8 cellular contexts compared by ENCODE assay signal in the genomic region with DNA sequence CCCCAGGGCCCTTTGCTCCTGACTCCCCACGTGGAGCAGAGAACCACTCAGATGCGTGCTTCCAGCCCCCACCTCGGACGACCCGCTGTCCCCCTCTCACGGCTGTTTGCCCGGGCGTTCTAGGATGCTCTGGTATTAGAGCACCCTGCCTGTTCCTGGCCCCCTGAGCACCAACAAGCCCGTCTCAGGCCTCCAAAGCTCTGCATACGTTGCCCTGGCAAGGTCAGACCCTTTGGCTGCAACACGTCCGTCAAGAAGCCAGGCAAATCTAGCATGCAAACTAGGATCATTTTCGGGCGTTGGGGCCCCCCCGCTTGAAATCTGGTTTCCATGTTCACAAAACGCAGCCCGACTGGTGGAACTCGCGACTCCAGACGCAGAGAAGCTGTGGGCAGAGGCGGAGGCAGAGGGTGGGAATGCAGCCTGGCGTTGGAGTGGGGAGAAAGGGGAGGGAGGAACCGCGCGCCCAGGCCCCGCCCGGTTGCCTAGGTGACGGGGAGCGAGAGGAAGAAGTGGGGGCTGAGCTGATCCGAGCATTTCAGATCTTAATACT.
DNase-seq lines count a peak whose midpoint lies in the region; ATAC-seq, FAIRE-seq and TF ChIP-seq lines count a peak whose summit lies in the region.

No MANE protein-coding gene starts in this region.

- peaks cover 5% of the 10 kb centered on the region for H3K4me1 Mint-ChIP-seq in memory B cell

- H3K4me3 ChIP-seq in endothelial cell of umbilical vein (replicated peaks in 1 of 3; ENCODE audit: insufficient read depth in 1 of 3, low read depth in 1 of 3, low read length in 3 of 3) = no peak overlapping the region
- H3K4me3 ChIP-seq in thoracic aorta = peak overlapping the region; percentile 71

- peak; percentile 77 for DNase-seq in EL
- peak; percentile 75 for DNase-seq in HT1080 (ENCODE audit: low read depth)
- DNase-seq in RWPE1 (ENCODE audit: low spot score) = peak; percentile 26
- DNase-seq in endothelial cell of umbilical vein (ENCODE audit: low read depth, low spot score) = peak; percentile 39
- peak; percentile 12 to 21 for DNase-seq in memory B cell (ENCODE audit: low spot score in 2 of 2)
- DNase-seq in thoracic aorta (ENCODE audit: low spot score) = peak; percentile 52

- H3K36me3 Mint-ChIP-seq in memory B cell = no peaks in the 10 kb centered on the region

- H3K27me3 Mint-ChIP-seq in memory B cell = peaks cover 20% of the 10 kb centered on the region

- H3K9ac ChIP-seq in endothelial cell of umbilical vein (replicated peaks; ENCODE audit: extremely low read depth, insufficient read depth, low read length) = no peak overlapping the region

- peaks cover 4% of the 10 kb centered on the region for H3K4me1 ChIP-seq in endothelial cell of umbilical vein (ENCODE audit: control insufficient read depth, extremely low read depth, insufficient read depth, low read length)
- H3K4me1 ChIP-seq in thoracic aorta (ENCODE audit: control insufficient read depth in 1 of 2, low read depth in 2 of 2) = peaks cover 2 to 31% of the 10 kb centered on the region in 2 donors

- FAIRE-seq in endothelial cell of umbilical vein (lab: Jason Lieb, UNC) = peak; percentile 35

- peak overlapping the region; percentile 69 for H3K4me3 Mint-ChIP-seq in memory B cell

- H3K27ac Mint-ChIP-seq in memory B cell = no peak overlapping the region

- no peaks in the 10 kb centered on the region for H4K20me1 ChIP-seq in endothelial cell of umbilical vein (replicated peaks; ENCODE audit: control insufficient read depth, extremely low read depth, insufficient read depth, low read length)

- peak overlapping the region; percentile 92 for H2AFZ ChIP-seq in endothelial cell of umbilical vein (ENCODE audit: low read depth, low read length)

- H3K27me3 ChIP-seq in endothelial cell of umbilical vein (ENCODE audit: control insufficient read depth in 2 of 2, insufficient read depth in 2 of 2, low read length in 2 of 2) = peaks cover 9 to 16% of the 10 kb centered on the region in 2 experiments
- H3K27me3 ChIP-seq in thoracic aorta (replicated peaks; ENCODE audit: insufficient read depth) = no peaks in the 10 kb centered on the region

- H3K9me3 ChIP-seq in endothelial cell of umbilical vein (replicated peaks; ENCODE audit: control insufficient read depth, insufficient read depth, low read length) (no peaks in the 10 kb centered on the region), thoracic aorta (no peaks in the 10 kb centered on the region)

- TF ChIP-seq CTCF in RWPE1 (conservative IDR thresholded peaks at IDR 0.05; ENCODE audit: low read depth) (no peak), endothelial cell of umbilical vein (IDR thresholded peaks at IDR 0.05; ENCODE audit: extremely low read depth in 1 of 2, insufficient read depth in 1 of 2, low read depth in 1 of 2, low read length in 2 of 2) (no peak), thoracic aorta (IDR thresholded peaks at IDR 0.05) (no peak)

- intact Hi-C loops in endothelial cell of umbilical vein (cut with micrococcal nuclease) = loop anchor here (10.0 kb wide), 1 partner anchor 187 kb away; no protein-coding TSS in a partner anchor

- H3K27ac ChIP-seq in RWPE1 (peak overlapping the region; percentile 40), endothelial cell of umbilical vein (ENCODE audit: insufficient read depth, low read depth, low read length) (no peak overlapping the region), thoracic aorta (peak overlapping the region in 1 of 2 donors; percentile 21)

- no peaks in the 10 kb centered on the region for H3K9me1 ChIP-seq in endothelial cell of umbilical vein (replicated peaks; ENCODE audit: control insufficient read depth, extremely low read depth, insufficient read depth, low read length)

- POLR2A ChIA-PET in RWPE1 (lab: Yijun Ruan, JAX; ENCODE audit: low non-redundant PET) (interaction anchor here (0.6 kb wide), 1 partner anchor 45 kb away, joined by 3 read pairs; no protein-coding TSS in a partner anchor), endothelial cell of umbilical vein (lab: Charles Lee) (no interaction called here)

- H3K36me3 ChIP-seq in endothelial cell of umbilical vein (ENCODE audit: control insufficient read depth in 2 of 2, extremely low read depth in 1 of 2, insufficient read depth in 2 of 2, low read length in 2 of 2) (no peaks in the 10 kb centered on the region), thoracic aorta (no peaks in the 10 kb centered on the region)

- no peak for TF ChIP-seq POLR2A in endothelial cell of umbilical vein (IDR thresholded peaks at IDR 0.05; ENCODE audit: low read depth, low read length)

- dilution Hi-C loops in endothelial cell of umbilical vein (cut with MboI; ENCODE audit: extremely low pct_ligation_motif_present, low sequenced_read_pairs) = no loop called here

- BruUV-seq in endothelial cell of umbilical vein (replicated peaks; lab: Mats Ljungman, UMichigan) = no TSS peak

- peak overlapping the region; percentile 75 for H3K4me2 ChIP-seq in endothelial cell of umbilical vein (ENCODE audit: insufficient read depth, low read length)

- H3K79me2 ChIP-seq in endothelial cell of umbilical vein (ENCODE audit: control insufficient read depth, insufficient read depth, low read length) = no peaks in the 10 kb centered on the region

- CTCF ChIA-PET in RWPE1 (lab: Yijun Ruan, JAX) (no interaction called here), endothelial cell of umbilical vein (lab: Charles Lee) (interaction anchor here (1.4 to 1.8 kb wide), 2 partner anchors 10 to 21 kb away, joined by 5 to 6 read pairs; no protein-coding TSS in a partner anchor)

- no peaks in the 10 kb centered on the region for H3K9me3 Mint-ChIP-seq in memory B cell

- peak; percentile 60 for ATAC-seq in memory B cell (ENCODE audit: low read depth)
- ATAC-seq in thoracic aorta (ENCODE audit: insufficient number of reproducible peaks, low FRiP score, low read depth) = peak; percentile 44
- ATAC-seq in HG02852 (IDR thresholded peaks at IDR 0.05; ENCODE audit: unreplicated experiment) = no peak
- no peak for ATAC-seq in GM21576 (IDR thresholded peaks at IDR 0.05; ENCODE audit: unreplicated experiment)

TF ChIP-seq in endothelial cell of umbilical vein, 7 proteins besides CTCF, POLR2A, EP300 and RAD21:
- TF ChIP-seq MYC (IDR thresholded peaks at IDR 0.05; ENCODE audit: low read depth, low read length) = no peak
- TF ChIP-seq, protein P1, sequence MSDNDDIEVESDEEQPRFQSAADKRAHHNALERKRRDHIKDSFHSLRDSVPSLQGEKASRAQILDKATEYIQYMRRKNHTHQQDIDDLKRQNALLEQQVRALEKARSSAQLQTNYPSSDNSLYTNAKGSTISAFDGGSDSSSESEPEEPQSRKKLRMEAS (IDR thresholded peaks at IDR 0.05; ENCODE audit: insufficient read depth, insufficient read length) = no peak

Comparison
In these comparisons a context has a peak if more than half of its experiments do, and no peak if none do; other contexts are left out.
1. DNase-seq: peak in every context shown above with its lines; median percentile 77 in EL; 75 in HT1080; 52 in thoracic aorta; 39 in endothelial cell of umbilical vein; 26 in RWPE1; 16 in memory B cell.
2. ATAC-seq: peak in memory B cell (single experiment) and thoracic aorta (single experiment); none in HG02852 (single experiment) and GM21576 (single experiment).